ENCODE assay signal across 23 cellular contexts in the genomic region with DNA sequence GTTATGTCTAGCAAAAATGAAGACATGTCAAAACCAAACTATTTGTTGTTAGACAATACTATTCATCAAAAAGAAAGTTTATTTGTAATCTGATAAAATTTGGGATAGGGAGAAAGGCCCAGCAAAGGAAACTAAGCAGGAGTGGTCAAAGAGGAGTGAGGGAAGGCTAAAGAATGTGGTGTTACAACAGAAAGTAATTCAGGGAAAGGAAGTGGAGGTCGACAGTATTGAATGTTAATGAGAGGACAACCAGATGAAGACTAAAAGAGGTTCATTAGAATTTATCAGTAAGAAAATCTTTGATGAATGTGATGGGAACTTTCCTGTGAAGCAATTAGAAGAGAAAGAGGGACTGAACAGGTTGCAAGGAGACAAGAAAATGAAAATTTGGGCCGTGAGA. TPM values are rescaled to one million over a fixed set of nuclear protein-coding genes. Genes with fewer than 3 reads are reported as not detected.
DNase-seq lines count a peak whose midpoint lies in the region; ATAC-seq and TF ChIP-seq lines count a peak whose summit lies in the region.
"Had no signal": no experiment of that assay in that cellular context is flagged by ENCODE, and none has a peak within 500 bp of the region (broad histone marks: within the 10 kb centered on the region; RNA-seq: fewer than 3 reads in every experiment).

No MANE protein-coding gene starts in this region.

- H3K79me2 ChIP-seq in HCT116 (ENCODE audit: insufficient read depth, low read length) = no peaks in the 10 kb centered on the region

- H3K4me1 Mint-ChIP-seq in nephron = peaks cover 6% of the 10 kb centered on the region

- peak; percentile 28 for DNase-seq in AG10803 (ENCODE audit: low read depth)
- DNase-seq in HCT116 (ENCODE audit: low read depth, low spot score) = no peak
- peak; percentile 21 for DNase-seq in fibroblast of the aortic adventitia (ENCODE audit: low read depth)
- no peak for DNase-seq in body of pancreas
- DNase-seq in upper lobe of right lung = no peak
- DNase-seq: 8988T; CD4-positive, alpha-beta T cell; KG1; NCI-H1105 treated with DMSO at 0.1 percent for 48 hours; NCI-H1694; NCI-H2081 treated with DMSO at 0.1 percent for 48 hours; NCI-H510A; NCI-H774; SHP77 had no signal

- H3K4me1 ChIP-seq in HCT116 (ENCODE audit: control insufficient read depth in 1 of 2, insufficient read depth in 2 of 2, low read length in 2 of 2) (peaks cover 0 to 8% of the 10 kb centered on the region in 2 experiments; a peak in 2 of 4 replicates), body of pancreas (no peaks in the 10 kb centered on the region), upper lobe of right lung (no peaks in the 10 kb centered on the region)

- H3K9ac ChIP-seq in HCT116 (ENCODE audit: low read length) = no peak overlapping the region

- H3K36me3 Mint-ChIP-seq in nephron (ENCODE audit: low read depth) = no peaks in the 10 kb centered on the region

- H3K4me3 ChIP-seq in AG10803 (ENCODE audit: low read length) (no peak overlapping the region), HCT116 (replicated peaks in 1 of 2; ENCODE audit: low read depth in 1 of 2, low read length in 2 of 2) (no peak overlapping the region), fibroblast of the aortic adventitia (ENCODE audit: low read depth, low read length) (no peak overlapping the region), body of pancreas (no peak overlapping the region), upper lobe of right lung (no peak overlapping the region)
- H3K4me3 ChIP-seq: SK-N-MC had no signal

- no peak overlapping the region for H3K27ac ChIP-seq in HCT116 (ENCODE audit: low read depth, low read length)
- no peak overlapping the region for H3K27ac ChIP-seq in body of pancreas
- no peak overlapping the region for H3K27ac ChIP-seq in upper lobe of right lung
- H3K27ac ChIP-seq: SK-N-MC had no signal

- H3K9me3 Mint-ChIP-seq in nephron = peaks cover 12% of the 10 kb centered on the region

- H3K27ac Mint-ChIP-seq in nephron = peak overlapping the region; percentile 80 to 96 (median 93)
- H3K27ac Mint-ChIP-seq: CD4-positive, alpha-beta T cell had no signal

- peak overlapping the region; percentile 17; the same call in 1 of the 2 replicates for H3K4me2 ChIP-seq in HCT116 (ENCODE audit: low read length)

- no peaks in the 10 kb centered on the region for H3K27me3 Mint-ChIP-seq in nephron (ENCODE audit: low read depth)
- H3K27me3 Mint-ChIP-seq: CD4-positive, alpha-beta T cell had no signal

- no peak for TF ChIP-seq RAD21 in HCT116 (IDR thresholded peaks at IDR 0.05; ENCODE audit: low read depth)

- RAD21 ChIA-PET in HCT116 (lab: Charles Lee; ENCODE audit: low non-redundant PET in 1 of 2, low total read pairs in 2 of 2, uncharacterized antibody in 2 of 2, unreplicated experiment in 2 of 2) = no interaction called here

- CTCF ChIA-PET in HCT116 (lab: Charles Lee) = no interaction called here

- ATAC-seq in HCT116 = no peak
- no peak for ATAC-seq in body of pancreas
- no peak for ATAC-seq in GM19023 (IDR thresholded peaks at IDR 0.05; ENCODE audit: unreplicated experiment)
- ATAC-seq in GM18520 (IDR thresholded peaks at IDR 0.05; ENCODE audit: unreplicated experiment) = no peak
- no peak for ATAC-seq in upper lobe of right lung

- no peak overlapping the region for H3K4me3 Mint-ChIP-seq in nephron
- H3K4me3 Mint-ChIP-seq: CD4-positive, alpha-beta T cell had no signal

- no peaks in the 10 kb centered on the region for H3K36me3 ChIP-seq in HCT116 (ENCODE audit: control insufficient read depth in 1 of 2, insufficient read depth in 2 of 2, low read length in 2 of 2)
- H3K36me3 ChIP-seq in body of pancreas (replicated peaks in 1 of 2; ENCODE audit: insufficient read depth in 1 of 2, low read depth in 2 of 2) = no peaks in the 10 kb centered on the region
- no peaks in the 10 kb centered on the region for H3K36me3 ChIP-seq in upper lobe of right lung

- H3K9me2 ChIP-seq in HCT116 (ENCODE audit: insufficient read depth) = no peaks in the 10 kb centered on the region

- no peaks in the 10 kb centered on the region for H4K20me1 ChIP-seq in HCT116 (ENCODE audit: insufficient read depth)

- H3K9me3 ChIP-seq in HCT116 (ENCODE audit: control insufficient read depth in 1 of 2, insufficient read depth in 1 of 2, low read depth in 1 of 2, low read length in 2 of 2) (no peaks in the 10 kb centered on the region), body of pancreas (no peaks in the 10 kb centered on the region), upper lobe of right lung (no peaks in the 10 kb centered on the region)

- intact Hi-C loops in HCT116 (cut with micrococcal nuclease) = no loop called here
- intact Hi-C loops in body of pancreas (cut with DNase I) = no loop called here
- intact Hi-C loops in upper lobe of right lung (cut with DNase I) = no loop called here

- TF ChIP-seq POLR2A in HCT116 (IDR thresholded peaks at IDR 0.05; ENCODE audit: borderline replicate concordance, extremely low read depth, insufficient read depth, insufficient read length) (no peak), body of pancreas (IDR thresholded peaks at IDR 0.05) (no peak)

- no peak for TF ChIP-seq CTCF in AG10803 (conservative IDR thresholded peaks at IDR 0.05; ENCODE audit: low read length)
- TF ChIP-seq CTCF in HCT116 (IDR thresholded peaks at IDR 0.05 in 2 of 3, conservative IDR thresholded peaks at IDR 0.05 in 1 of 3; ENCODE audit: borderline replicate concordance in 1 of 3, insufficient read depth in 1 of 3, low read depth in 2 of 3, low read length in 2 of 3) = no peak
- no peak for TF ChIP-seq CTCF in fibroblast of the aortic adventitia (IDR thresholded peaks at IDR 0.05; ENCODE audit: insufficient read depth, low read length)
- TF ChIP-seq CTCF in nephron (IDR thresholded peaks at IDR 0.05; ENCODE audit: unreplicated experiment in 3 of 3) = no peak
- TF ChIP-seq CTCF in body of pancreas (IDR thresholded peaks at IDR 0.05) = no peak
- no peak for TF ChIP-seq CTCF in upper lobe of right lung (IDR thresholded peaks at IDR 0.05)

- no peaks in the 10 kb centered on the region for H3K27me3 ChIP-seq in HCT116 (ENCODE audit: insufficient read depth, low read length)
- H3K27me3 ChIP-seq in body of pancreas = no peaks in the 10 kb centered on the region
- H3K27me3 ChIP-seq in upper lobe of right lung = no peaks in the 10 kb centered on the region

- peak overlapping the region; percentile 42 for H2AFZ ChIP-seq in HCT116 (ENCODE audit: low read depth, low read length, poor library complexity, severe bottlenecking)

- POLR2A ChIA-PET in HCT116 (lab: Charles Lee) = no interaction called here

- BruUV-seq in HCT116 (replicated peaks; lab: Mats Ljungman, UMichigan) = no TSS peak

- WGBS in body of pancreas, 2 donors = 46 to 57% methylated on average over 2 of the region's 2 CpGs

TF ChIP-seq in HCT116, 20 proteins besides CTCF, POLR2A, EP300 and RAD21:
- TF ChIP-seq SRF (IDR thresholded peaks at IDR 0.05; ENCODE audit: low read depth) (no peak), EZH2phosphoT487 (IDR thresholded peaks at IDR 0.05; ENCODE audit: borderline replicate concordance) (no peak)

RNA-seq across cellular contexts. Expression of a gene that starts 33.9 kb away (rescaled TPM):
- not detected for total RNA-seq in HCT116 (2021; ENCODE audit: unreplicated experiment)
- not detected in 2 replicates for polyA plus RNA-seq in HCT116 (2012)
- total RNA-seq in fibroblast of the aortic adventitia (ENCODE audit: low replicate concordance) = 0.18 TPM in 1 of 2 replicates, not detected in the other
- not detected for total RNA-seq in body of pancreas
- not detected for total RNA-seq in upper lobe of right lung
- total RNA-seq: CD4-positive, alpha-beta T cell; G401; HT-29; OCI-LY7; RPMI7951 had no signal
- polyA plus RNA-seq: BJ had no signal

RNA-seq across cellular contexts. Expression of a gene that starts 34.0 kb away (rescaled TPM):
- total RNA-seq in HCT116 (2021; ENCODE audit: unreplicated experiment) (not detected), fibroblast of the aortic adventitia (ENCODE audit: low replicate concordance) (not detected in 2 replicates), body of pancreas (not detected), upper lobe of right lung (not detected)
- not detected in 2 replicates for polyA plus RNA-seq in HCT116 (2012)
- total RNA-seq: CD4-positive, alpha-beta T cell; G401; HT-29; OCI-LY7; RPMI7951 had no signal
- polyA plus RNA-seq: BJ had no signal

Comparison
In these comparisons a context has a peak if more than half of its experiments do, and no peak if none do; other contexts are left out.
1. DNase-seq: peak in AG10803 (single experiment) and fibroblast of the aortic adventitia (single experiment); none in HCT116 (single experiment), body of pancreas (0 of 4) and upper lobe of right lung (single experiment).